ENCODE assay signal across 1 cellular context in the genomic region with DNA sequence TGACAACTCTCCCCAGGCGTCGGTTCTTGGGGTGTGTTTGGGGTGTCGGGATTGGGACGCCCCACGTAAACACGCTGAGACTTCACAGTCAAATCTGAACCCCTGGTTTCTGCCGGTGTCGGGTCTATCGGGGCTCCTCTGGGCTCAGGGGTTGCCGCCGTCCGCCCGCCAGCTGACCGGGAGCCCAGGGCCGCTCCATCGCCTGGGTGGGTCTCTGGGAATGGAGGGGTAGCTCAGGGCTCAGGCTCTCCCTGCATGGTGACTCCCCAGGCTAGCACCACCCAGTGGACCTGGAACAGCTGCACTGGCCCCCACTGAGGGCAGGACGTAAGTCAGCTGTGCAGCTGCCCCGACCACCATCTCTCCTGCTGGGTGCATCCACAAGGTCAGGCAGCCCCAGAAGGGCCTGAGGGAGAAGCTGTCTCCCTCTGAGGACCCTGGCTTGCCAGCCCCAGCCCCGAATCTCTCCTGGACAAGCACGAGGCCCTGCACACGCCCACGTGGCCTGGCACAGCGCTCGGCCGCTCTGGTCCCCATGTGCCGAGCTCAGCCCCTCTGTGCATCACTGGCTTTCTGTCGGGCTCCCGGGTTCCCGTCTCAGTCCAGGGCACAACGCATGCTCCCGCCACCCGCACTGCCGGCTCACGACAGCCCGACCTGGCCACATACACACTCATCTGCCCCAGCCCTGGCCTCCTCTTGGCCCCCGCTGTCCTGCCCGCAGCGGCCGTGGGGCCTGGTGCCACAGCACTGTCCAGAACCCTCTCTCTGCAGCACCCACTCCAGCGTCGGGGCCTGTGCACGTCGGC.
TF ChIP-seq lines count a peak whose summit lies in the region.

No MANE protein-coding gene starts in this region.

TF ChIP-seq in HepG2, 621 proteins besides CTCF, POLR2A, EP300 and RAD21:
- TF ChIP-seq JUND (CRISPR knock-in tag; IDR thresholded peaks at IDR 0.05), result no peak
- no peak for TF ChIP-seq CENPBD1 (CRISPR knock-in tag; IDR thresholded peaks at IDR 0.05; ENCODE audit: borderline replicate concordance, low read depth)
- 0 out of 2 replicates have a peak, but pooled peaks have one; percentile 36 for TF ChIP-seq AKAP8 (CRISPR knock-in tag; IDR thresholded peaks at IDR 0.05)
- TF ChIP-seq HMGA1 (CRISPR knock-in tag; conservative IDR thresholded peaks at IDR 0.05), result no peak
- no peak for TF ChIP-seq FLYWCH1 (CRISPR knock-in tag; IDR thresholded peaks at IDR 0.05)
- no peak for TF ChIP-seq RFX5 (IDR thresholded peaks at IDR 0.05; ENCODE audit: low read depth, low read length)
- TF ChIP-seq HNRNPL (IDR thresholded peaks at IDR 0.05; ENCODE audit: low read depth, low read length), result 0 out of 2 replicates have a peak, but pooled peaks have one; percentile 11
- TF ChIP-seq PAX8 (CRISPR knock-in tag; IDR thresholded peaks at IDR 0.05; ENCODE audit: borderline replicate concordance), result no peak
- no peak for TF ChIP-seq ZBTB8A (CRISPR knock-in tag; IDR thresholded peaks at IDR 0.05; ENCODE audit: borderline replicate concordance, low read depth)
- no peak for TF ChIP-seq ONECUT2 (CRISPR knock-in tag; IDR thresholded peaks at IDR 0.05)
- TF ChIP-seq SOX6 (IDR thresholded peaks at IDR 0.05), result no peak
- no peak for TF ChIP-seq SOX6 (CRISPR knock-in tag; IDR thresholded peaks at IDR 0.05)
- no peak for TF ChIP-seq RXRA (CRISPR knock-in tag; IDR thresholded peaks at IDR 0.05)
- TF ChIP-seq, protein P1, sequence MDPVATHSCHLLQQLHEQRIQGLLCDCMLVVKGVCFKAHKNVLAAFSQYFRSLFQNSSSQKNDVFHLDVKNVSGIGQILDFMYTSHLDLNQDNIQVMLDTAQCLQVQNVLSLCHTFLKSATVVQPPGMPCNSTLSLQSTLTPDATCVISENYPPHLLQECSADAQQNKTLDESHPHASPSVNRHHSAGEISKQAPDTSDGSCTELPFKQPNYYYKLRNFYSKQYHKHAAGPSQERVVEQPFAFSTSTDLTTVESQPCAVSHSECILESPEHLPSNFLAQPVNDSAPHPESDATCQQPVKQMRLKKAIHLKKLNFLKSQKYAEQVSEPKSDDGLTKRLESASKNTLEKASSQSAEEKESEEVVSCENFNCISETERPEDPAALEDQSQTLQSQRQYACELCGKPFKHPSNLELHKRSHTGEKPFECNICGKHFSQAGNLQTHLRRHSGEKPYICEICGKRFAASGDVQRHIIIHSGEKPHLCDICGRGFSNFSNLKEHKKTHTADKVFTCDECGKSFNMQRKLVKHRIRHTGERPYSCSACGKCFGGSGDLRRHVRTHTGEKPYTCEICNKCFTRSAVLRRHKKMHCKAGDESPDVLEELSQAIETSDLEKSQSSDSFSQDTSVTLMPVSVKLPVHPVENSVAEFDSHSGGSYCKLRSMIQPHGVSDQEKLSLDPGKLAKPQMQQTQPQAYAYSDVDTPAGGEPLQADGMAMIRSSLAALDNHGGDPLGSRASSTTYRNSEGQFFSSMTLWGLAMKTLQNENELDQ (CRISPR knock-in tag; IDR thresholded peaks at IDR 0.05; ENCODE audit: borderline replicate concordance), result no peak
- TF ChIP-seq ZNF777 (CRISPR knock-in tag; IDR thresholded peaks at IDR 0.05), result no peak
- no peak for TF ChIP-seq ZNF180 (CRISPR knock-in tag; IDR thresholded peaks at IDR 0.05; ENCODE audit: borderline replicate concordance, low read depth)
- peak; percentile 70 for TF ChIP-seq AGO2 (optimal IDR thresholded peaks at IDR 0.05; ENCODE audit: low read depth, low read length)
- TF ChIP-seq ZNF713 (CRISPR knock-in tag; IDR thresholded peaks at IDR 0.05), result no peak
- TF ChIP-seq, protein P2, sequence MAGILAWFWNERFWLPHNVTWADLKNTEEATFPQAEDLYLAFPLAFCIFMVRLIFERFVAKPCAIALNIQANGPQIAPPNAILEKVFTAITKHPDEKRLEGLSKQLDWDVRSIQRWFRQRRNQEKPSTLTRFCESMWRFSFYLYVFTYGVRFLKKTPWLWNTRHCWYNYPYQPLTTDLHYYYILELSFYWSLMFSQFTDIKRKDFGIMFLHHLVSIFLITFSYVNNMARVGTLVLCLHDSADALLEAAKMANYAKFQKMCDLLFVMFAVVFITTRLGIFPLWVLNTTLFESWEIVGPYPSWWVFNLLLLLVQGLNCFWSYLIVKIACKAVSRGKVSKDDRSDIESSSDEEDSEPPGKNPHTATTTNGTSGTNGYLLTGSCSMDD (CRISPR knock-in tag; IDR thresholded peaks at IDR 0.05), result no peak
- no peak for TF ChIP-seq ZBTB3 (CRISPR knock-in tag; IDR thresholded peaks at IDR 0.05; ENCODE audit: borderline replicate concordance, low read depth)
- TF ChIP-seq RFX1 (IDR thresholded peaks at IDR 0.05), result no peak
- TF ChIP-seq SOX13 (IDR thresholded peaks at IDR 0.05), result no peak
- TF ChIP-seq SOX13 (CRISPR knock-in tag; conservative IDR thresholded peaks at IDR 0.05 in 1 of 2, IDR thresholded peaks at IDR 0.05 in 1 of 2), result no peak
- no peak for TF ChIP-seq TBX3 (IDR thresholded peaks at IDR 0.05; ENCODE audit: borderline replicate concordance)
- TF ChIP-seq, protein P3, sequence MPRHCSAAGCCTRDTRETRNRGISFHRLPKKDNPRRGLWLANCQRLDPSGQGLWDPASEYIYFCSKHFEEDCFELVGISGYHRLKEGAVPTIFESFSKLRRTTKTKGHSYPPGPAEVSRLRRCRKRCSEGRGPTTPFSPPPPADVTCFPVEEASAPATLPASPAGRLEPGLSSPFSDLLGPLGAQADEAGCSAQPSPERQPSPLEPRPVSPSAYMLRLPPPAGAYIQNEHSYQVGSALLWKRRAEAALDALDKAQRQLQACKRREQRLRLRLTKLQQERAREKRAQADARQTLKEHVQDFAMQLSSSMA (CRISPR knock-in tag; IDR thresholded peaks at IDR 0.05), result no peak
- TF ChIP-seq ZNF160 (CRISPR knock-in tag; IDR thresholded peaks at IDR 0.05), result no peak
- TF ChIP-seq ZC3H4 (CRISPR knock-in tag; IDR thresholded peaks at IDR 0.05; ENCODE audit: borderline replicate concordance), result no peak
- no peak for TF ChIP-seq ZBTB1 (CRISPR knock-in tag; IDR thresholded peaks at IDR 0.05; ENCODE audit: borderline replicate concordance)
- TF ChIP-seq, protein P4, sequence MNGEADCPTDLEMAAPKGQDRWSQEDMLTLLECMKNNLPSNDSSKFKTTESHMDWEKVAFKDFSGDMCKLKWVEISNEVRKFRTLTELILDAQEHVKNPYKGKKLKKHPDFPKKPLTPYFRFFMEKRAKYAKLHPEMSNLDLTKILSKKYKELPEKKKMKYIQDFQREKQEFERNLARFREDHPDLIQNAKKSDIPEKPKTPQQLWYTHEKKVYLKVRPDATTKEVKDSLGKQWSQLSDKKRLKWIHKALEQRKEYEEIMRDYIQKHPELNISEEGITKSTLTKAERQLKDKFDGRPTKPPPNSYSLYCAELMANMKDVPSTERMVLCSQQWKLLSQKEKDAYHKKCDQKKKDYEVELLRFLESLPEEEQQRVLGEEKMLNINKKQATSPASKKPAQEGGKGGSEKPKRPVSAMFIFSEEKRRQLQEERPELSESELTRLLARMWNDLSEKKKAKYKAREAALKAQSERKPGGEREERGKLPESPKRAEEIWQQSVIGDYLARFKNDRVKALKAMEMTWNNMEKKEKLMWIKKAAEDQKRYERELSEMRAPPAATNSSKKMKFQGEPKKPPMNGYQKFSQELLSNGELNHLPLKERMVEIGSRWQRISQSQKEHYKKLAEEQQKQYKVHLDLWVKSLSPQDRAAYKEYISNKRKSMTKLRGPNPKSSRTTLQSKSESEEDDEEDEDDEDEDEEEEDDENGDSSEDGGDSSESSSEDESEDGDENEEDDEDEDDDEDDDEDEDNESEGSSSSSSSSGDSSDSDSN (CRISPR knock-in tag; IDR thresholded peaks at IDR 0.05), result no peak
- TF ChIP-seq, protein P5, sequence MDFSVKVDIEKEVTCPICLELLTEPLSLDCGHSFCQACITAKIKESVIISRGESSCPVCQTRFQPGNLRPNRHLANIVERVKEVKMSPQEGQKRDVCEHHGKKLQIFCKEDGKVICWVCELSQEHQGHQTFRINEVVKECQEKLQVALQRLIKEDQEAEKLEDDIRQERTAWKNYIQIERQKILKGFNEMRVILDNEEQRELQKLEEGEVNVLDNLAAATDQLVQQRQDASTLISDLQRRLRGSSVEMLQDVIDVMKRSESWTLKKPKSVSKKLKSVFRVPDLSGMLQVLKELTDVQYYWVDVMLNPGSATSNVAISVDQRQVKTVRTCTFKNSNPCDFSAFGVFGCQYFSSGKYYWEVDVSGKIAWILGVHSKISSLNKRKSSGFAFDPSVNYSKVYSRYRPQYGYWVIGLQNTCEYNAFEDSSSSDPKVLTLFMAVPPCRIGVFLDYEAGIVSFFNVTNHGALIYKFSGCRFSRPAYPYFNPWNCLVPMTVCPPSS (IDR thresholded peaks at IDR 0.05), result no peak
- no peak for TF ChIP-seq ZNF30 (CRISPR knock-in tag; IDR thresholded peaks at IDR 0.05)
- TF ChIP-seq TFAP4 (IDR thresholded peaks at IDR 0.05; ENCODE audit: borderline replicate concordance, low read depth), result peak; percentile 40; the same call in 1 of the 2 replicates
- TF ChIP-seq RBFOX2 (IDR thresholded peaks at IDR 0.05; ENCODE audit: low read depth, low read length), result peak; percentile 80
- TF ChIP-seq ZNF350 (CRISPR knock-in tag; IDR thresholded peaks at IDR 0.05; ENCODE audit: borderline replicate concordance, low read depth), result no peak
- TF ChIP-seq HOMEZ (CRISPR knock-in tag; IDR thresholded peaks at IDR 0.05; ENCODE audit: low read depth), result no peak
- no peak for TF ChIP-seq ZNF780A (CRISPR knock-in tag; IDR thresholded peaks at IDR 0.05)
- TF ChIP-seq KMT2A (CRISPR knock-in tag; IDR thresholded peaks at IDR 0.05), result no peak
- no peak for TF ChIP-seq ZFP90 (CRISPR knock-in tag; IDR thresholded peaks at IDR 0.05; ENCODE audit: borderline replicate concordance)
